ENCODE assay signal across 8 cellular contexts in genomic region chr11:95067042-95067827, GRCh38. TPM values are rescaled to one million over a fixed set of nuclear protein-coding genes. Genes with fewer than 3 reads are reported as not detected.
DNase-seq lines count a peak whose midpoint lies in the region; ATAC-seq and TF ChIP-seq lines count a peak whose summit lies in the region.

No MANE protein-coding gene starts in this region.

- H3K4me1 Mint-ChIP-seq in activated CD4-positive, alpha-beta T cell treated with anti-CD3 and anti-CD28 coated beads, Interleukin-2, amount 10 ng/mL, durations not matched to agents 7 days and 5 days, result peaks cover 27% of the 10 kb centered on the region

- POLR2A ChIA-PET in activated CD4-positive, alpha-beta T cell treated with anti-CD3 and anti-CD28 coated beads, Interleukin-2, amount 10 ng/mL, durations not matched to agents 7 days and 5 days (lab: Charles Lee), result interaction anchor here (0.6 to 1.9 kb wide), 7 partner anchors 22 to 722 kb away, joined by 3 to 9 read pairs (median 3); partner anchors contain the start of genes CWC15, ENDOD1, FAM76B and KDM4D

- ATAC-seq in GM18873 (IDR thresholded peaks at IDR 0.05; ENCODE audit: low FRiP score, unreplicated experiment) (peak; percentile 57), HG03139 (IDR thresholded peaks at IDR 0.05; ENCODE audit: unreplicated experiment) (peak; percentile 53)

- peak overlapping the region; percentile 98 for H3K27ac Mint-ChIP-seq in activated CD4-positive, alpha-beta T cell treated with anti-CD3 and anti-CD28 coated beads, Interleukin-2, amount 10 ng/mL, durations not matched to agents 7 days and 5 days

- H3K4me3 ChIP-seq in AG10803 (ENCODE audit: low read length) (peak overlapping the region; percentile 81), lower leg skin (ENCODE audit: low read depth, poor library complexity, severe bottlenecking) (peak overlapping the region; percentile 71)

- CTCF ChIA-PET in activated CD4-positive, alpha-beta T cell treated with anti-CD3 and anti-CD28 coated beads, Interleukin-2, amount 10 ng/mL, durations not matched to agents 7 days and 5 days (lab: Charles Lee), result interaction anchor here (0.6 to 16.1 kb wide), 20 partner anchors 11 to 1242 kb away, joined by 3 to 165 read pairs (median 4); partner anchors contain the start of genes ENDOD1 and FAM76B

- no peaks in the 10 kb centered on the region for H3K9me3 Mint-ChIP-seq in activated CD4-positive, alpha-beta T cell treated with anti-CD3 and anti-CD28 coated beads, Interleukin-2, amount 10 ng/mL, durations not matched to agents 7 days and 5 days

- H3K4me3 Mint-ChIP-seq in activated CD4-positive, alpha-beta T cell treated with anti-CD3 and anti-CD28 coated beads, Interleukin-2, amount 10 ng/mL, durations not matched to agents 7 days and 5 days, result peak overlapping the region; percentile 88

- DNase-seq in AG10803 (ENCODE audit: low read depth) (peak; percentile 77), NCI-H345 treated with DMSO at 0.1 percent for 48 hours (lab: John Stamatoyannopoulos, UW; ENCODE audit: unreplicated experiment) (peak; percentile 82), dermis blood vessel endothelial cell (peak; percentile 86), lower leg skin (ENCODE audit: low spot score in 2 of 2) (peak; percentile 74 to 96)
- DNase-seq in activated CD4-positive, alpha-beta T cell treated with anti-CD3 and anti-CD28 coated beads, Interleukin-2, amount 10 ng/mL, durations not matched to agents 7 days and 5 days, result peak; percentile 78
- peak in 2 of 3 donors; percentile 31 to 61 for DNase-seq in stimulated activated CD4-positive, alpha-beta T cell treated with anti-CD3 and anti-CD28 coated beads, TNF-alpha, amount 100 ng/mL, for 1 hour (ENCODE audit: low read depth in 3 of 3, low spot score in 1 of 3)

- TF ChIP-seq CTCF in AG10803 (conservative IDR thresholded peaks at IDR 0.05; ENCODE audit: low read length), result peak; percentile 60
- no peak for TF ChIP-seq CTCF in lower leg skin (IDR thresholded peaks at IDR 0.05)

- TF ChIP-seq POLR2A in lower leg skin (IDR thresholded peaks at IDR 0.05), result no peak

- peaks cover 12% of the 10 kb centered on the region for H3K36me3 Mint-ChIP-seq in activated CD4-positive, alpha-beta T cell treated with anti-CD3 and anti-CD28 coated beads, Interleukin-2, amount 10 ng/mL, durations not matched to agents 7 days and 5 days (ENCODE audit: low read depth)

- intact Hi-C loops in lower leg skin (cut with DNase I; ENCODE audit: low total_unique reads), result no loop called here

- WGBS in lower leg skin, 2 donors, result 0 to 1% methylated on average over 8 to 58 of the region's 97 CpGs

- peaks cover 9% of the 10 kb centered on the region for H3K27me3 Mint-ChIP-seq in activated CD4-positive, alpha-beta T cell treated with anti-CD3 and anti-CD28 coated beads, Interleukin-2, amount 10 ng/mL, durations not matched to agents 7 days and 5 days

RNA-seq across cellular contexts. Expression of gene SRSF8, which starts 0.5 kb away (rescaled TPM):
- total RNA-seq in activated CD4-positive, alpha-beta T cell treated with anti-CD3 and anti-CD28 coated beads, Interleukin-2, amount 10 ng/mL, durations not matched to agents 7 days and 5 days, result 10 to 100 TPM; 31.5 to 37.2 TPM
- 17.9 and 27.0 TPM in 2 replicates for total RNA-seq in dermis blood vessel endothelial cell
- 10 to 100 TPM; 28.6 to 51.2 (median 41.3) TPM for total RNA-seq in lower leg skin

RNA-seq across cellular contexts. Expression of gene KDM4F, which starts 18.0 kb away (rescaled TPM):
- total RNA-seq in activated CD4-positive, alpha-beta T cell treated with anti-CD3 and anti-CD28 coated beads, Interleukin-2, amount 10 ng/mL, durations not matched to agents 7 days and 5 days, result not detected
- total RNA-seq in dermis blood vessel endothelial cell (not detected in 2 replicates), lower leg skin (not detected)

RNA-seq across cellular contexts. Expression of gene ENDOD1, which starts 22.4 kb away (rescaled TPM):
- total RNA-seq in activated CD4-positive, alpha-beta T cell treated with anti-CD3 and anti-CD28 coated beads, Interleukin-2, amount 10 ng/mL, durations not matched to agents 7 days and 5 days, result 10 to 100 TPM; 15.8 to 16.8 TPM
- total RNA-seq in dermis blood vessel endothelial cell (61.1 and 74.7 TPM in 2 replicates), lower leg skin (100 to 1,000 TPM in 1 of 4 donors, 10 to 100 TPM in 3; 57.6 to 113 (median 87.2) TPM)

RNA-seq across cellular contexts. Expression of gene KDM4E, which starts 42.2 kb away (rescaled TPM):
- not detected for total RNA-seq in activated CD4-positive, alpha-beta T cell treated with anti-CD3 and anti-CD28 coated beads, Interleukin-2, amount 10 ng/mL, durations not matched to agents 7 days and 5 days
- not detected in 2 replicates for total RNA-seq in dermis blood vessel endothelial cell
- not detected for total RNA-seq in lower leg skin

Comparison
In these comparisons a context has a peak if more than half of its experiments do, and no peak if none do; other contexts are left out.
1. Peak in every context shown above with its lines: DNase-seq, ATAC-seq and H3K4me3 ChIP-seq.